In genomic region chr1:58566339-58566738, GRCh38 we compare ENCODE assay signal across 9 cellular contexts. TPM values are rescaled to one million over a fixed set of nuclear protein-coding genes. Genes with fewer than 3 reads are reported as not detected.
"Had no signal": no experiment of that assay in that cellular context is flagged by ENCODE, and none has a peak within 500 bp of the region (broad histone marks: within the 10 kb centered on the region; RNA-seq: fewer than 3 reads in every experiment).

No MANE protein-coding gene starts in this region.

- H3K27ac ChIP-seq: KMS-11 had no signal

- H3K9ac ChIP-seq: KMS-11 had no signal

- H3K4me2 ChIP-seq: KMS-11 had no signal

- DNase-seq: GOT3, H7, HCEC 1CT, IMR-90, Karpas-422, KBM-7 had no signal

- FAIRE-seq: HTR-8/SVneo had no signal

RNA-seq across cellular contexts. Expression of gene TACSTD2, which starts 10.7 kb away (rescaled TPM):
- total RNA-seq: H4, IMR-90 had no signal
- polyA plus RNA-seq: IMR-90 had no signal
